28 cellular contexts compared by ENCODE assay signal in genomic region chr13:90605690-90606089, GRCh38.
"Had no signal": no experiment of that assay in that cellular context is flagged by ENCODE, and none has a peak within 500 bp of the region (broad histone marks: within the 10 kb centered on the region; RNA-seq: fewer than 3 reads in every experiment).

No MANE protein-coding gene starts in this region.

- H3K4me3 ChIP-seq: colonic mucosa, coronary artery, dorsolateral prefrontal cortex, esophagus muscularis mucosa, esophagus squamous epithelium, gastrocnemius medialis, gastroesophageal sphincter, heart left ventricle, heart right ventricle had no signal

- H3K27me3 ChIP-seq: colonic mucosa, dorsolateral prefrontal cortex, esophagus muscularis mucosa, esophagus squamous epithelium, foreskin keratinocyte, gastrocnemius medialis, gastroesophageal sphincter, heart left ventricle, heart right ventricle had no signal

- H3K9me3 ChIP-seq: colonic mucosa, esophagus muscularis mucosa, esophagus squamous epithelium, gastrocnemius medialis, gastroesophageal sphincter, heart left ventricle, heart right ventricle had no signal

- H3K36me3 ChIP-seq: colonic mucosa, esophagus muscularis mucosa, esophagus squamous epithelium, gastrocnemius medialis, gastroesophageal sphincter, heart left ventricle, heart right ventricle had no signal

- H3K27ac ChIP-seq: colonic mucosa, coronary artery, dorsolateral prefrontal cortex, epithelial cell of prostate, esophagus muscularis mucosa, esophagus squamous epithelium, foreskin keratinocyte, gastrocnemius medialis, gastroesophageal sphincter, heart left ventricle, heart right ventricle had no signal

- H3K4me1 ChIP-seq: colonic mucosa, esophagus muscularis mucosa, esophagus squamous epithelium, foreskin keratinocyte, gastrocnemius medialis, gastroesophageal sphincter, heart left ventricle, heart right ventricle had no signal

- DNase-seq: colonic mucosa; cortex of kidney; dermis blood vessel endothelial cell; dorsolateral prefrontal cortex; effector CD4-positive, alpha-beta T cell; effector CD8-positive, alpha-beta T cell; effector memory CD4-positive, alpha-beta T cell; effector memory CD8-positive, alpha-beta T cell; endodermal cell; erythroblast; esophagus squamous epithelium; foreskin fibroblast; foreskin keratinocyte; foreskin melanocyte; gastrocnemius medialis; glutamatergic neuron; head of caudate nucleus; heart left ventricle; heart right ventricle had no signal

- FAIRE-seq: colon, endometrium, endothelial cell of umbilical vein, frontal cortex had no signal

- ATAC-seq: effector memory CD8-positive, alpha-beta T cell; esophagus mucosa; foreskin keratinocyte; gastrocnemius medialis; gastroesophageal sphincter; heart left ventricle; heart right ventricle had no signal
